18 cellular contexts compared by ENCODE assay signal in genomic region chr5:16596541-16596940, GRCh38. TPM values are rescaled to one million over a fixed set of nuclear protein-coding genes. Genes with fewer than 3 reads are reported as not detected.
DNase-seq lines count a peak whose midpoint lies in the region; ATAC-seq and TF ChIP-seq lines count a peak whose summit lies in the region.
"Had no signal": no experiment of that assay in that cellular context is flagged by ENCODE, and none has a peak within 500 bp of the region (broad histone marks: within the 10 kb centered on the region; RNA-seq: fewer than 3 reads in every experiment).

No MANE protein-coding gene starts in this region.

- H3K27me3 ChIP-seq in CD8-positive, alpha-beta T cell (ENCODE audit: insufficient read depth, low read length): no peaks in the 10 kb centered on the region
- H3K27me3 ChIP-seq in brain microvascular endothelial cell (replicated peaks): no peaks in the 10 kb centered on the region
- H3K27me3 ChIP-seq: esophagus squamous epithelium had no signal

- intact Hi-C loops in CD8-positive, alpha-beta T cell (cut with DNase I, micrococcal nuclease): loop anchor here in 1 of 2 experiments (5.0 kb wide), 1 partner anchor 71 kb away; no protein-coding TSS in a partner anchor

- no peak overlapping the region for H3K4me3 Mint-ChIP-seq in CD8-positive, alpha-beta T cell
- peak overlapping the region in 2 of 10 donors; percentile 15 to 16 for H3K4me3 Mint-ChIP-seq in naive thymus-derived CD8-positive, alpha-beta T cell
- H3K4me3 Mint-ChIP-seq: activated CD4-positive, alpha-beta memory T cell treated with anti-CD3 and anti-CD28 coated beads for 36 hours; stimulated activated naive B cell treated with anti-CD40 and anti-IgM and Interleukin-4, amounts not matched to agents 10 μg/mL and 1 μg/mL and 100 μg/mL, for 72 hours had no signal

- TF ChIP-seq CTCF in CD8-positive, alpha-beta T cell (IDR thresholded peaks at IDR 0.05): no peak
- no peak for TF ChIP-seq CTCF in brain microvascular endothelial cell (IDR thresholded peaks at IDR 0.05; ENCODE audit: low read depth, low read length, missing control alignments)
- TF ChIP-seq CTCF in coronary artery (IDR thresholded peaks at IDR 0.05): no peak

- H3K4me3 ChIP-seq in CD8-positive, alpha-beta T cell (ENCODE audit: low read depth, low read length): no peak overlapping the region
- no peak overlapping the region for H3K4me3 ChIP-seq in brain microvascular endothelial cell (ENCODE audit: low read depth, low read length)
- H3K4me3 ChIP-seq in coronary artery: no peak overlapping the region
- H3K4me3 ChIP-seq: esophagus squamous epithelium, HAP-1, psoas muscle had no signal

- H3K4me1 ChIP-seq in CD8-positive, alpha-beta T cell (ENCODE audit: insufficient read depth, low read length): peaks cover 29% of the 10 kb centered on the region

- no peak for ATAC-seq in CD8-positive, alpha-beta T cell
- ATAC-seq in naive thymus-derived CD8-positive, alpha-beta T cell: no peak
- no peak for ATAC-seq in GM21367 (IDR thresholded peaks at IDR 0.05; ENCODE audit: unreplicated experiment)
- ATAC-seq in GM21737 (IDR thresholded peaks at IDR 0.05; ENCODE audit: unreplicated experiment): no peak
- ATAC-seq: psoas muscle; stimulated activated naive B cell treated with anti-CD40 and anti-IgM and Interleukin-4, amounts not matched to agents 10 μg/mL and 1 μg/mL and 100 μg/mL, for 72 hours had no signal

- POLR2A ChIA-PET in CD8-positive, alpha-beta T cell (lab: Charles Lee): no interaction called here
- POLR2A ChIA-PET in naive thymus-derived CD8-positive, alpha-beta T cell (lab: Charles Lee): no interaction called here

- H3K27me3 Mint-ChIP-seq in CD8-positive, alpha-beta T cell (ENCODE audit: low read depth): no peaks in the 10 kb centered on the region
- H3K27me3 Mint-ChIP-seq in naive thymus-derived CD8-positive, alpha-beta T cell: no peaks in the 10 kb centered on the region
- H3K27me3 Mint-ChIP-seq: activated CD4-positive, alpha-beta memory T cell treated with anti-CD3 and anti-CD28 coated beads for 36 hours; stimulated activated naive B cell treated with anti-CD40 and anti-IgM and Interleukin-4, amounts not matched to agents 10 μg/mL and 1 μg/mL and 100 μg/mL, for 72 hours had no signal

- H3K36me3 ChIP-seq in CD8-positive, alpha-beta T cell (ENCODE audit: insufficient read depth, low read length): no peaks in the 10 kb centered on the region
- no peaks in the 10 kb centered on the region for H3K36me3 ChIP-seq in brain microvascular endothelial cell (replicated peaks)
- H3K36me3 ChIP-seq: esophagus squamous epithelium, HAP-1 had no signal

- in situ Hi-C loops in brain microvascular endothelial cell (cut with HindIII; ENCODE audit: low pct_ligation_motif_present, low sequenced_read_pairs): no loop called here

- CTCF ChIA-PET in CD8-positive, alpha-beta T cell (lab: Charles Lee): no interaction called here

- H3K36me3 Mint-ChIP-seq in CD8-positive, alpha-beta T cell: peaks cover 62% of the 10 kb centered on the region
- H3K36me3 Mint-ChIP-seq in naive thymus-derived CD8-positive, alpha-beta T cell: peaks cover 5 to 49% (median 17%) of the 10 kb centered on the region in 3 donors

- no peak for DNase-seq in CD8-positive, alpha-beta T cell
- peak; percentile 54 for DNase-seq in LHCN-M2 (ENCODE audit: low read depth)
- DNase-seq in brain microvascular endothelial cell: peak; percentile 9
- DNase-seq in naive thymus-derived CD8-positive, alpha-beta T cell: no peak
- DNase-seq in coronary artery (ENCODE audit: low spot score): no peak
- no peak for DNase-seq in NOMO-1 treated with dmso at 0.1 percent for 144 hours (lab: John Stamatoyannopoulos, UW; ENCODE audit: unreplicated experiment)
- DNase-seq: activated CD4-positive, alpha-beta memory T cell treated with anti-CD3 and anti-CD28 coated beads for 36 hours; esophagus squamous epithelium; GF-D8; NCI-H1436; NCI-H82; psoas muscle; SHP77 treated with DMSO at 0.1 percent for 48 hours; stimulated activated CD4-positive, alpha-beta T cell treated with anti-CD3 and anti-CD28 coated beads, Interleukin-4, amount 100 ng/mL, for 4 hours; stimulated activated naive B cell treated with anti-CD40 and anti-IgM and Interleukin-4, amounts not matched to agents 10 μg/mL and 1 μg/mL and 100 μg/mL, for 72 hours had no signal

- H3K9me3 Mint-ChIP-seq in CD8-positive, alpha-beta T cell: no peaks in the 10 kb centered on the region
- H3K9me3 Mint-ChIP-seq in naive thymus-derived CD8-positive, alpha-beta T cell: no peaks in the 10 kb centered on the region
- H3K9me3 Mint-ChIP-seq: activated CD4-positive, alpha-beta memory T cell treated with anti-CD3 and anti-CD28 coated beads for 36 hours; stimulated activated naive B cell treated with anti-CD40 and anti-IgM and Interleukin-4, amounts not matched to agents 10 μg/mL and 1 μg/mL and 100 μg/mL, for 72 hours had no signal

- H3K27ac Mint-ChIP-seq in CD8-positive, alpha-beta T cell: peak overlapping the region; percentile 47
- peak overlapping the region in 7 of 10 donors; percentile 9 to 81 (median 60) for H3K27ac Mint-ChIP-seq in naive thymus-derived CD8-positive, alpha-beta T cell
- H3K27ac Mint-ChIP-seq: activated CD4-positive, alpha-beta memory T cell treated with anti-CD3 and anti-CD28 coated beads for 36 hours; stimulated activated naive B cell treated with anti-CD40 and anti-IgM and Interleukin-4, amounts not matched to agents 10 μg/mL and 1 μg/mL and 100 μg/mL, for 72 hours had no signal

- no peaks in the 10 kb centered on the region for H3K9me3 ChIP-seq in CD8-positive, alpha-beta T cell (ENCODE audit: low read length)
- H3K9me3 ChIP-seq: esophagus squamous epithelium, HAP-1, psoas muscle had no signal

- peaks cover 86% of the 10 kb centered on the region for H3K4me1 Mint-ChIP-seq in CD8-positive, alpha-beta T cell (ENCODE audit: low read depth)
- peaks cover 51 to 91% (median 86%) of the 10 kb centered on the region in 4 donors for H3K4me1 Mint-ChIP-seq in naive thymus-derived CD8-positive, alpha-beta T cell

- H3K27ac ChIP-seq in CD8-positive, alpha-beta T cell (ENCODE audit: low read depth, low read length): no peak overlapping the region
- H3K27ac ChIP-seq in brain microvascular endothelial cell: no peak overlapping the region
- peak overlapping the region in 1 of 2 donors; percentile 5 for H3K27ac ChIP-seq in coronary artery
- H3K27ac ChIP-seq: esophagus squamous epithelium, psoas muscle had no signal

RNA-seq across cellular contexts. Expression of gene RETREG1, which starts 20.3 kb away (rescaled TPM):
- total RNA-seq in CD8-positive, alpha-beta T cell: 10 to 100 TPM; 62.2 to 73.9 TPM
- total RNA-seq in LHCN-M2 (2014; rRNA removed): 2.4 and 4.0 TPM in 2 replicates
- polyA plus RNA-seq in LHCN-M2 (2012): 1.1 TPM
- total RNA-seq in naive thymus-derived CD8-positive, alpha-beta T cell: 10 to 100 TPM; 78.3 to 78.7 TPM
- polyA plus RNA-seq in naive thymus-derived CD8-positive, alpha-beta T cell: 100 to 1,000 TPM in 2 of 3 donors, 10 to 100 TPM in 1; 69.9 to 129 (median 126) TPM

Comparison
In these comparisons a context has a peak if more than half of its experiments do, and no peak if none do; other contexts are left out.
1. DNase-seq: peak in LHCN-M2 (single experiment) and brain microvascular endothelial cell (single experiment); none in CD8-positive, alpha-beta T cell (0 of 7), naive thymus-derived CD8-positive, alpha-beta T cell (0 of 10), coronary artery (single experiment) and NOMO-1 treated with dmso at 0.1 percent for 144 hours (single experiment).
2. RNA of gene RETREG1, which starts 20.3 kb away (total RNA-seq): 78.3 to 78.7 TPM in naive thymus-derived CD8-positive, alpha-beta T cell and 62.2 to 73.9 TPM in CD8-positive, alpha-beta T cell; 2.4 to 4.0 TPM in LHCN-M2; every median in the first group is over 10 times any median in the second.